Comparison of ENCODE assay signal across 16 cellular contexts in the genomic region with DNA sequence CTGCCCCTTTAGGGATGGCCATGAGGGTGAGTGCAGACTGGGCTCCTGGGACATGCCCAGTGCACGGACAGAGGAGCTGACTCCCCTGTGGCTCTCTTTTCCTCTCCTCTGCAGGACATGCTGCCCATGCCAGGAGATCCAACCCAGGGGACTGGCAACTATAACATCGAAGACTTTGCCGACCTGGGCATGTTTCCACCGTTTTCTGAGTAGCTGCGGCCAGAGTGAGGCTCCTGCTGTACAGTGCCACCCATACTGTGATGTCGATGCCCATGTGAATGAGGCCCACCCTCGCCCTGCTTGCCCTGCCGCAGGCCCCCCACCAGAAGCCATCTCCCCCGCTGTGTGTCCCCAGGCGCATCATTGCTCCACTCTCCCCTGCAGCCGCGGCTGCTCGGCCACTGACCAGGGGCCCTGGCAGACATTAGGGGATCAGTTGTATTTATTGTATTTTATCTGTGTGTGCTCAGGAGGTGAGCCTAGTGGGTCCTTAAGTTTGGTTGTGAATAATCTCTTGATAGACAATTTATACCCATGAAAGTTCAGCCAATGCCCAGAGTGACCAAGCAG.
"Had no signal": no experiment of that assay in that cellular context is flagged by ENCODE, and none has a peak within 500 bp of the region (broad histone marks: within the 10 kb centered on the region; RNA-seq: fewer than 3 reads in every experiment).

No MANE protein-coding gene starts in this region.

- H3K9me3 Mint-ChIP-seq: dendritic cell treated with granulocyte-macrophage colony-stimulating factor and Interleukin-4, amounts not matched to agents 40 ng/mL and 50 ng/mL, for 4 days; effector memory CD8-positive, alpha-beta T cell had no signal

- H3K27ac Mint-ChIP-seq: dendritic cell treated with granulocyte-macrophage colony-stimulating factor and Interleukin-4, amounts not matched to agents 40 ng/mL and 50 ng/mL, for 4 days; effector memory CD8-positive, alpha-beta T cell had no signal

- H3K4me2 ChIP-seq: hepatocyte had no signal

- H3K27me3 ChIP-seq: colonic mucosa, esophagus muscularis mucosa, foreskin keratinocyte, gastroesophageal sphincter, heart left ventricle, hepatocyte, left lung had no signal

- H3K4me3 Mint-ChIP-seq: dendritic cell treated with granulocyte-macrophage colony-stimulating factor and Interleukin-4, amounts not matched to agents 40 ng/mL and 50 ng/mL, for 4 days; effector memory CD8-positive, alpha-beta T cell had no signal

- DNase-seq: colonic mucosa; cortex of kidney; effector CD8-positive, alpha-beta T cell; effector memory CD8-positive, alpha-beta T cell; foreskin keratinocyte; heart left ventricle; left cardiac atrium; left lung; left ventricle myocardium superior; lower lobe of right lung; mesenchymal stem cell; midbrain had no signal

- H3K27me3 Mint-ChIP-seq: dendritic cell treated with granulocyte-macrophage colony-stimulating factor and Interleukin-4, amounts not matched to agents 40 ng/mL and 50 ng/mL, for 4 days had no signal

- H3K4me1 ChIP-seq: colonic mucosa, esophagus muscularis mucosa, gastroesophageal sphincter, heart left ventricle, lower lobe of right lung had no signal

- H3K9me3 ChIP-seq: colonic mucosa, esophagus muscularis mucosa, gastroesophageal sphincter, heart left ventricle, left lung, lower lobe of right lung had no signal

- H3K36me3 ChIP-seq: colonic mucosa, heart left ventricle, lower lobe of right lung had no signal

- H2AFZ ChIP-seq: hepatocyte had no signal

- H3K27ac ChIP-seq: colonic mucosa, esophagus muscularis mucosa, foreskin keratinocyte, gastroesophageal sphincter, heart left ventricle, hepatocyte, left lung, lower lobe of right lung had no signal

- ATAC-seq: effector memory CD8-positive, alpha-beta T cell; foreskin keratinocyte; gastroesophageal sphincter; heart left ventricle; left cardiac atrium; left lung; left ventricle myocardium superior; lower lobe of right lung had no signal

- H3K4me3 ChIP-seq: colonic mucosa, esophagus muscularis mucosa, gastroesophageal sphincter, heart left ventricle, hepatocyte, left lung, lower lobe of right lung had no signal
